ENCODE assay signal across 13 cellular contexts in genomic region chr1:7538033-7538432, GRCh38.
DNase-seq lines count a peak whose midpoint lies in the region; TF ChIP-seq lines count a peak whose summit lies in the region.
"Had no signal": no experiment of that assay in that cellular context is flagged by ENCODE, and none has a peak within 500 bp of the region (broad histone marks: within the 10 kb centered on the region; RNA-seq: fewer than 3 reads in every experiment).

No MANE protein-coding gene starts in this region.

- no peak overlapping the region for H3K9ac ChIP-seq in HUES48 (ENCODE audit: low read depth, low read length)

- H3K27me3 Mint-ChIP-seq in brain, result no peaks in the 10 kb centered on the region

- H3K27me3 ChIP-seq in HUES48 (ENCODE audit: control insufficient read depth, insufficient read depth, low read length) (no peaks in the 10 kb centered on the region), HAP-1 (ENCODE audit: low read depth) (0 out of 2 replicates have a peak, but pooled peaks cover under 1% of the 10 kb centered on the region)

- H3K4me3 Mint-ChIP-seq in brain, result no peak overlapping the region
- H3K4me3 Mint-ChIP-seq: WTC11 had no signal

- DNase-seq in Daoy (ENCODE audit: low read depth), result peak; percentile 90
- peak; percentile 42 to 69 for DNase-seq in lung microvascular endothelial cell (ENCODE audit: low read depth in 2 of 2)
- no peak for DNase-seq in HAP-1 (ENCODE audit: low spot score in 2 of 2)
- DNase-seq in Ammon's horn (ENCODE audit: low spot score), result no peak
- DNase-seq in activated naive CD4-positive, alpha-beta T cell (lab: John Stamatoyannopoulos, UW), result no peak
- DNase-seq in cerebellum (ENCODE audit: low spot score), result no peak
- DNase-seq: activated T-cell treated with anti-CD3 and anti-CD28 coated beads, Interleukin-2, amount 50 U/mL, for 1 hour had no signal

- in situ Hi-C loops in HAP-1 (cut with MboI; ENCODE audit: low sequenced_read_pairs), result no loop called here

- no peak overlapping the region for H3K4me3 ChIP-seq in HUES48 (ENCODE audit: low read depth, low read length)
- no peak overlapping the region for H3K4me3 ChIP-seq in HAP-1
- H3K4me3 ChIP-seq: GM12878, SJSA1, suprapubic skin had no signal

- no peak for TF ChIP-seq CTCF in brain (conservative IDR thresholded peaks at IDR 0.05)

- peak overlapping the region; percentile 8 for H3K27ac ChIP-seq in HUES48 (ENCODE audit: low read depth, low read length)
- H3K27ac ChIP-seq: SJSA1, suprapubic skin had no signal

- peaks cover 31% of the 10 kb centered on the region for H3K4me1 ChIP-seq in HUES48 (ENCODE audit: control insufficient read depth, insufficient read depth, low read length)
- H3K4me1 ChIP-seq in HAP-1, result peaks cover 21% of the 10 kb centered on the region
- H3K4me1 ChIP-seq: SJSA1 had no signal

- H3K4me1 Mint-ChIP-seq in brain, result peaks cover 77% of the 10 kb centered on the region

- H3K27ac Mint-ChIP-seq in brain, result peak overlapping the region in 3 of 5 experiments; percentile 33 to 95 (median 77)
- H3K27ac Mint-ChIP-seq: WTC11 had no signal

- H3K9me3 Mint-ChIP-seq in brain, result peaks cover 0 to 5% (median 0%) of the 10 kb centered on the region in 5 experiments
- H3K9me3 Mint-ChIP-seq: WTC11 had no signal

- no peaks in the 10 kb centered on the region for H3K9me3 ChIP-seq in HUES48 (ENCODE audit: control insufficient read depth, insufficient read depth, low read length)
- H3K9me3 ChIP-seq in HAP-1, result no peaks in the 10 kb centered on the region
- H3K9me3 ChIP-seq: SJSA1, suprapubic skin had no signal

- no peaks in the 10 kb centered on the region for H3K36me3 ChIP-seq in HUES48 (ENCODE audit: control insufficient read depth, insufficient read depth, low read length)
- no peaks in the 10 kb centered on the region for H3K36me3 ChIP-seq in HAP-1 (replicated peaks)
- H3K36me3 ChIP-seq: SJSA1, suprapubic skin had no signal

- H3K36me3 Mint-ChIP-seq in brain, result no peaks in the 10 kb centered on the region
- H3K36me3 Mint-ChIP-seq: WTC11 had no signal

Comparison
In these comparisons a context has a peak if more than half of its experiments do, and no peak if none do; other contexts are left out.
1. DNase-seq: peak in Daoy (single experiment) and lung microvascular endothelial cell (2 of 2); none in HAP-1 (0 of 2), Ammon's horn (single experiment), activated naive CD4-positive, alpha-beta T cell (0 of 4) and cerebellum (single experiment).